Comparison of ENCODE assay signal across 8 cellular contexts in genomic region chr3:5426094-5426883, GRCh38.
DNase-seq lines count a peak whose midpoint lies in the region; ATAC-seq and TF ChIP-seq lines count a peak whose summit lies in the region.

No MANE protein-coding gene starts in this region.

- no peaks in the 10 kb centered on the region for H3K36me3 Mint-ChIP-seq in T-cell

- POLR2A ChIA-PET in T-cell (lab: Charles Lee) = no interaction called here

- H3K27me3 ChIP-seq in MM.1S (replicated peaks; ENCODE audit: insufficient read depth, low read length) (no peaks in the 10 kb centered on the region), skeletal muscle satellite cell (ENCODE audit: control insufficient read depth, insufficient read depth, low read length) (no peaks in the 10 kb centered on the region)

- H3K27me3 Mint-ChIP-seq in T-cell = peaks cover 5 to 8% of the 10 kb centered on the region in 2 donors

- no peaks in the 10 kb centered on the region for H3K9me3 Mint-ChIP-seq in T-cell

- H3K36me3 ChIP-seq in MM.1S (replicated peaks; ENCODE audit: insufficient read depth, low read length) = no peaks in the 10 kb centered on the region
- no peaks in the 10 kb centered on the region for H3K36me3 ChIP-seq in skeletal muscle satellite cell (ENCODE audit: insufficient read depth, low read length)

- no peak overlapping the region for H3K9ac ChIP-seq in MM.1S (ENCODE audit: low read length)
- H3K9ac ChIP-seq in skeletal muscle satellite cell (ENCODE audit: low read depth, low read length) = no peak overlapping the region

- peak; percentile 66 for DNase-seq in GM03348 (ENCODE audit: low spot score)
- DNase-seq in GOT3 (lab: John Stamatoyannopoulos, UW) = peak; percentile 6
- peak; percentile 78 for DNase-seq in MM.1S
- peak in 29 of 34 experiments; percentile 3 to 50 (median 28) for DNase-seq in T-cell
- DNase-seq in hippocampal formation (lab: John Stamatoyannopoulos, UW) = peak; percentile 74 to 77
- DNase-seq in central memory CD4-positive, alpha-beta T cell = no peak

- H3K27ac Mint-ChIP-seq in T-cell = no peak overlapping the region

- H4K20me1 ChIP-seq in MM.1S (ENCODE audit: insufficient read depth, low read length) = no peaks in the 10 kb centered on the region

- H3K4me3 ChIP-seq in MM.1S (ENCODE audit: low read length) = no peak overlapping the region
- H3K4me3 ChIP-seq in skeletal muscle satellite cell (ENCODE audit: low read length) = no peak overlapping the region

- no peak overlapping the region for H3K4me3 Mint-ChIP-seq in T-cell

- peak; percentile 93 for TF ChIP-seq CTCF in MM.1S (IDR thresholded peaks at IDR 0.05; ENCODE audit: low read length)

- H3K4me1 Mint-ChIP-seq in T-cell = peaks cover 2 to 13% (median 7%) of the 10 kb centered on the region in 3 donors

- no peak overlapping the region for H2AFZ ChIP-seq in MM.1S (ENCODE audit: low read length)

- H3K4me2 ChIP-seq in MM.1S (ENCODE audit: low read depth, low read length) (no peak overlapping the region), skeletal muscle satellite cell (ENCODE audit: low read length) (peak overlapping the region; percentile 54)

- no peaks in the 10 kb centered on the region for H3K9me3 ChIP-seq in MM.1S (replicated peaks; ENCODE audit: insufficient read depth, low read length)
- no peaks in the 10 kb centered on the region for H3K9me3 ChIP-seq in skeletal muscle satellite cell (replicated peaks; ENCODE audit: low read length)

- H3K27ac ChIP-seq in MM.1S (ENCODE audit: low read length) = no peak overlapping the region
- H3K27ac ChIP-seq in angular gyrus (ENCODE audit: low read depth, low read length) = peak overlapping the region; percentile 52

- CTCF ChIA-PET in T-cell (lab: Charles Lee) = no interaction called here

- ATAC-seq in T-cell (replicated peaks in 1 of 4) = peak in 3 of 4 experiments; percentile 47 to 52 (median 50)

- no peaks in the 10 kb centered on the region for H3K79me2 ChIP-seq in MM.1S (ENCODE audit: low read length)

- H3K4me1 ChIP-seq in MM.1S (ENCODE audit: low read length) (0 out of 2 replicates have a peak, but pooled peaks cover 3% of the 10 kb centered on the region), skeletal muscle satellite cell (ENCODE audit: control insufficient read depth, insufficient read depth, low read length) (no peaks in the 10 kb centered on the region)

- H3K9me2 ChIP-seq in MM.1S (replicated peaks; ENCODE audit: insufficient read depth, low read length) = no peaks in the 10 kb centered on the region

- H3F3A ChIP-seq in MM.1S (ENCODE audit: insufficient read depth, low read length) = no peaks in the 10 kb centered on the region
